1 cellular context compared by ENCODE assay signal in genomic region chr22:18077087-18077638, GRCh38.
A peak's percentile ranks its signal among the peaks of the same experiment; 100 is the strongest.
TF ChIP-seq lines count a peak whose summit lies in the region.

No MANE protein-coding gene starts in this region.

TF ChIP-seq in HepG2, 621 proteins besides CTCF, POLR2A, EP300 and RAD21:
- peak; percentile 66; the same call in 1 of the 2 replicates for TF ChIP-seq ZNF543 (CRISPR knock-in tag; IDR thresholded peaks at IDR 0.05)
- TF ChIP-seq, protein P1, sequence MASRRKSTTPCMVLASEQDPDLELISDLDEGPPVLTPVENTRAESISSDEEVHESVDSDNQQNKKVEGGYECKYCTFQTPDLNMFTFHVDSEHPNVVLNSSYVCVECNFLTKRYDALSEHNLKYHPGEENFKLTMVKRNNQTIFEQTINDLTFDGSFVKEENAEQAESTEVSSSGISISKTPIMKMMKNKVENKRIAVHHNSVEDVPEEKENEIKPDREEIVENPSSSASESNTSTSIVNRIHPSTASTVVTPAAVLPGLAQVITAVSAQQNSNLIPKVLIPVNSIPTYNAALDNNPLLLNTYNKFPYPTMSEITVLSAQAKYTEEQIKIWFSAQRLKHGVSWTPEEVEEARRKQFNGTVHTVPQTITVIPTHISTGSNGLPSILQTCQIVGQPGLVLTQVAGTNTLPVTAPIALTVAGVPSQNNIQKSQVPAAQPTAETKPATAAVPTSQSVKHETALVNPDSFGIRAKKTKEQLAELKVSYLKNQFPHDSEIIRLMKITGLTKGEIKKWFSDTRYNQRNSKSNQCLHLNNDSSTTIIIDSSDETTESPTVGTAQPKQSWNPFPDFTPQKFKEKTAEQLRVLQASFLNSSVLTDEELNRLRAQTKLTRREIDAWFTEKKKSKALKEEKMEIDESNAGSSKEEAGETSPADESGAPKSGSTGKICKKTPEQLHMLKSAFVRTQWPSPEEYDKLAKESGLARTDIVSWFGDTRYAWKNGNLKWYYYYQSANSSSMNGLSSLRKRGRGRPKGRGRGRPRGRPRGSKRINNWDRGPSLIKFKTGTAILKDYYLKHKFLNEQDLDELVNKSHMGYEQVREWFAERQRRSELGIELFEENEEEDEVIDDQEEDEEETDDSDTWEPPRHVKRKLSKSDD (CRISPR knock-in tag; IDR thresholded peaks at IDR 0.05; ENCODE audit: low read depth): no peak
- 0 out of 2 replicates have a peak, but pooled peaks have one; percentile 23 for TF ChIP-seq RELA (CRISPR knock-in tag; IDR thresholded peaks at IDR 0.05)
- TF ChIP-seq, protein P2, sequence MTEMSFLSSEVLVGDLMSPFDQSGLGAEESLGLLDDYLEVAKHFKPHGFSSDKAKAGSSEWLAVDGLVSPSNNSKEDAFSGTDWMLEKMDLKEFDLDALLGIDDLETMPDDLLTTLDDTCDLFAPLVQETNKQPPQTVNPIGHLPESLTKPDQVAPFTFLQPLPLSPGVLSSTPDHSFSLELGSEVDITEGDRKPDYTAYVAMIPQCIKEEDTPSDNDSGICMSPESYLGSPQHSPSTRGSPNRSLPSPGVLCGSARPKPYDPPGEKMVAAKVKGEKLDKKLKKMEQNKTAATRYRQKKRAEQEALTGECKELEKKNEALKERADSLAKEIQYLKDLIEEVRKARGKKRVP (CRISPR knock-in tag; IDR thresholded peaks at IDR 0.05): peak in 1 of 2 experiments; percentile 5; a peak in 1 of 4 replicates
- TF ChIP-seq ZNF549 (CRISPR knock-in tag; IDR thresholded peaks at IDR 0.05): 0 out of 2 replicates have a peak, but pooled peaks have one; percentile 18
TF ChIP-seq in HepG2: peak in this region for 4.
